Comparison of ENCODE assay signal across 2 cellular contexts in genomic region chr4:151361126-151361525, GRCh38.
TF ChIP-seq lines count a peak whose summit lies in the region.

No MANE protein-coding gene starts in this region.

TF ChIP-seq in Ishikawa, 13 proteins besides CTCF, POLR2A, EP300 and RAD21:
- 0 out of 2 replicates have a peak, but pooled peaks have one; percentile 13 for TF ChIP-seq CEBPB (IDR thresholded peaks at IDR 0.05)
- no peak for TF ChIP-seq NFIC (IDR thresholded peaks at IDR 0.05)

TF ChIP-seq in HepG2, 621 proteins besides CTCF, POLR2A, EP300 and RAD21:
- no peak for TF ChIP-seq ZNF431 (CRISPR knock-in tag; IDR thresholded peaks at IDR 0.05; ENCODE audit: borderline replicate concordance, low read depth)
- no peak for TF ChIP-seq ZBTB20 (CRISPR knock-in tag; IDR thresholded peaks at IDR 0.05; ENCODE audit: borderline replicate concordance, low read depth)
- TF ChIP-seq HES4 (CRISPR knock-in tag; IDR thresholded peaks at IDR 0.05; ENCODE audit: borderline replicate concordance) = no peak
- TF ChIP-seq U2AF2 (IDR thresholded peaks at IDR 0.05; ENCODE audit: low read depth, low read length) = no peak
- peak; percentile 20 for TF ChIP-seq HNRNPK (IDR thresholded peaks at IDR 0.05; ENCODE audit: low read depth, low read length, poor library complexity, severe bottlenecking)
- no peak for TF ChIP-seq ZBTB10 (CRISPR knock-in tag; IDR thresholded peaks at IDR 0.05; ENCODE audit: borderline replicate concordance)
- TF ChIP-seq KAT8 (CRISPR knock-in tag; IDR thresholded peaks at IDR 0.05) = no peak
- no peak for TF ChIP-seq ZMAT5 (CRISPR knock-in tag; IDR thresholded peaks at IDR 0.05; ENCODE audit: borderline replicate concordance, low read depth)
- peak; percentile 80 for TF ChIP-seq CEBPB (IDR thresholded peaks at IDR 0.05; ENCODE audit: borderline replicate concordance, low read depth, low read length)
- TF ChIP-seq ZHX2 (IDR thresholded peaks at IDR 0.05; ENCODE audit: low read depth) = no peak
- TF ChIP-seq ZHX2 (CRISPR knock-in tag; IDR thresholded peaks at IDR 0.05; ENCODE audit: borderline replicate concordance) = no peak
- no peak for TF ChIP-seq CSRNP1 (CRISPR knock-in tag; IDR thresholded peaks at IDR 0.05)
- 0 out of 2 replicates have a peak, but pooled peaks have one; percentile 7 for TF ChIP-seq RARA (CRISPR knock-in tag; IDR thresholded peaks at IDR 0.05)
- TF ChIP-seq CSRNP2 (CRISPR knock-in tag; conservative IDR thresholded peaks at IDR 0.05; ENCODE audit: low read depth) = no peak
- TF ChIP-seq RXRB (CRISPR knock-in tag; IDR thresholded peaks at IDR 0.05; ENCODE audit: borderline replicate concordance) = no peak
- TF ChIP-seq IKZF4 (CRISPR knock-in tag; IDR thresholded peaks at IDR 0.05; ENCODE audit: borderline replicate concordance, low read depth, not compliant biosample characterization) = no peak
- no peak for TF ChIP-seq GMEB1 (CRISPR knock-in tag; IDR thresholded peaks at IDR 0.05; ENCODE audit: borderline replicate concordance)
- TF ChIP-seq WIZ (CRISPR knock-in tag; IDR thresholded peaks at IDR 0.05) = no peak
- no peak for TF ChIP-seq ATAD3A (CRISPR knock-in tag; IDR thresholded peaks at IDR 0.05)
- TF ChIP-seq CEBPG (CRISPR knock-in tag; IDR thresholded peaks at IDR 0.05) = peak; percentile 57
- no peak for TF ChIP-seq HDAC2 (CRISPR knock-in tag; IDR thresholded peaks at IDR 0.05)
- TF ChIP-seq DNMT1 (CRISPR knock-in tag; IDR thresholded peaks at IDR 0.05) = no peak
- TF ChIP-seq ATF2 (CRISPR knock-in tag; IDR thresholded peaks at IDR 0.05) = no peak
- no peak for TF ChIP-seq ZBTB42 (CRISPR knock-in tag; IDR thresholded peaks at IDR 0.05)
- no peak for TF ChIP-seq TARDBP (CRISPR knock-in tag; IDR thresholded peaks at IDR 0.05)
